Comparison of ENCODE assay signal across 24 cellular contexts in the genomic region with DNA sequence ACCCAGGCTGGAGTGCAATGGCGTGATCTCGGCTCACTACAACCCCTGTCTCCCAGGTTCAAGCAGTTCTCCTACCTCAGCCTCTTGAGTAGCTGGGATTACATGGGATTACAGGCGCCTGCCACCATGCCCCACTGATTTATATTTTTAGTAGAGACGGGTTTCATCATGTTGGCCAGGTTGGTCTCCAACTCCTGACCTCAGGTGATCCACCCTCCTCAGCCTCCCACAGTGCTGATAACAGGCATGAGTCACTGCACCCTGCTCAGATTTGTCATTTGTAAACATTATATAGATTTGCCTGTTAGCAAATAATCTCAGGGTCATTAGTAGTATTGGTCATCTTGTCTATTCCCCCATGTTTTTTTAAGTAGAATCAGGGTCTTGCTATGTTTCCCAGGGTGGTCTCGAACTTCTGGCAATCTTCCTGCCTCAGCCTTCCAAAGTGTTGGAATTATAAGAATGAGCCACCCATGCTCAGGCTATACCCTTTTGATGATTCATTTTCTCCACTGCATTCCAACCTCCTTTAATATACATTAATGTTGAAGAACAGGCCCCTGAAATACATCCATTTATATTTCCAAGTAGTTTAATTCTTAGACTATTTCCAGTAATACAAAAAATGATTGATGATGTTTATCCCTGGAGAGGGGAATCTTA. TPM values are rescaled to one million over a fixed set of nuclear protein-coding genes. Genes with fewer than 3 reads are reported as not detected.
DNase-seq lines count a peak whose midpoint lies in the region; ATAC-seq, FAIRE-seq and TF ChIP-seq lines count a peak whose summit lies in the region.
"Had no signal": no experiment of that assay in that cellular context is flagged by ENCODE, and none has a peak within 500 bp of the region (broad histone marks: within the 10 kb centered on the region; RNA-seq: fewer than 3 reads in every experiment).

No MANE protein-coding gene starts in this region.

- H3K4me2 ChIP-seq in K562 (ENCODE audit: insufficient read depth, low read length): no peak overlapping the region
- no peak overlapping the region for H3K4me2 ChIP-seq in HepG2 (ENCODE audit: low read depth, low read length)

- CTCF ChIA-PET in K562 (lab: Yijun Ruan, JAX; ENCODE audit: low intra/inter-chr PET ratio) (no interaction called here), HepG2 (lab: Yijun Ruan, JAX; ENCODE audit: low intra/inter-chr PET ratio, low total read pairs) (no interaction called here)

- H3K9ac ChIP-seq in K562 (ENCODE audit: insufficient read depth in 1 of 2, low read depth in 2 of 2, low read length in 2 of 2) (no peak overlapping the region), HepG2 (ENCODE audit: insufficient read depth, low read depth, low read length) (no peak overlapping the region), kidney (ENCODE audit: low read length in 2 of 2) (no peak overlapping the region)

- H4K20me1 ChIP-seq in K562 (replicated peaks; ENCODE audit: control insufficient read depth, insufficient read depth, low read length) (no peaks in the 10 kb centered on the region), HepG2 (ENCODE audit: insufficient read depth, low read length) (no peaks in the 10 kb centered on the region)

- no peaks in the 10 kb centered on the region for H3K9me3 ChIP-seq in K562 (replicated peaks; ENCODE audit: control insufficient read depth, insufficient read depth, low read depth, low read length)
- H3K9me3 ChIP-seq in HepG2 (ENCODE audit: low read length): no peaks in the 10 kb centered on the region
- no peaks in the 10 kb centered on the region for H3K9me3 ChIP-seq in kidney (ENCODE audit: control insufficient read depth in 1 of 2, low read length in 2 of 2)
- H3K9me3 ChIP-seq: esophagus squamous epithelium, left ventricle myocardium inferior, sigmoid colon, SJCRH30, thoracic aorta had no signal

- H3K36me3 ChIP-seq in K562 (ENCODE audit: control insufficient read depth, insufficient read depth, low read length): peaks cover 61% of the 10 kb centered on the region
- H3K36me3 ChIP-seq in HepG2 (replicated peaks in 1 of 2; ENCODE audit: control insufficient read depth in 1 of 2, insufficient read depth in 2 of 2, low read length in 2 of 2): peaks cover 2 to 8% of the 10 kb centered on the region in 2 experiments; a peak in 2 of 5 replicates
- H3K36me3 ChIP-seq in kidney (ENCODE audit: control insufficient read depth in 1 of 2, insufficient read depth in 2 of 2, low read length in 2 of 2): no peaks in the 10 kb centered on the region
- H3K36me3 ChIP-seq: left ventricle myocardium inferior, sigmoid colon, thoracic aorta had no signal

- in situ Hi-C loops in K562 (cut with MboI) (no loop called here), HepG2 (cut with HindIII; ENCODE audit: extremely low pct_ligation_motif_present, low pct_unique_long_range_greater_than_20kb) (no loop called here)

- 73% methylated on average over 5 of the region's 5 CpGs for WGBS in K562 (ENCODE audit: insufficient coverage, low coverage, missing lambda C conversion rate)
- WGBS in HepG2 (ENCODE audit: low lambda C conversion rate): 95% methylated on average over 5 of the region's 5 CpGs

- no peaks in the 10 kb centered on the region for H3K9me1 ChIP-seq in K562 (ENCODE audit: control insufficient read depth, insufficient read depth, low read length)

- ATAC-seq in K562 (no peak), HepG2 (peak; percentile 68)
- ATAC-seq: T-helper 17 cell had no signal

- H3K27me3 ChIP-seq in K562 (ENCODE audit: control insufficient read depth in 2 of 2, insufficient read depth in 2 of 2, low read length in 2 of 2): no peaks in the 10 kb centered on the region
- no peaks in the 10 kb centered on the region for H3K27me3 ChIP-seq in HepG2 (ENCODE audit: control insufficient read depth in 1 of 2, insufficient read depth in 2 of 2, low read length in 2 of 2)
- H3K27me3 ChIP-seq: esophagus squamous epithelium, sigmoid colon, SJCRH30 had no signal

- H3K4me1 ChIP-seq in K562 (replicated peaks in 1 of 2; ENCODE audit: control insufficient read depth in 2 of 2, insufficient read depth in 2 of 2, low read length in 2 of 2): no peaks in the 10 kb centered on the region; a peak in 1 of 5 replicates
- peaks cover 8% of the 10 kb centered on the region for H3K4me1 ChIP-seq in HepG2 (ENCODE audit: insufficient read depth, low read length)
- no peaks in the 10 kb centered on the region for H3K4me1 ChIP-seq in kidney (ENCODE audit: control insufficient read depth in 1 of 2, insufficient read depth in 1 of 2, low read depth in 1 of 2, low read length in 2 of 2)
- H3K4me1 ChIP-seq: esophagus squamous epithelium, left ventricle myocardium inferior, sigmoid colon, SJCRH30 had no signal

- BruUV-seq in K562 (replicated peaks; lab: Mats Ljungman, UMichigan): no TSS peak
- no TSS peak for BruUV-seq in HepG2 (replicated peaks; lab: Mats Ljungman, UMichigan)

- no peak overlapping the region for H2AFZ ChIP-seq in K562 (ENCODE audit: low read depth, low read length)
- H2AFZ ChIP-seq in HepG2 (ENCODE audit: low read length): no peak overlapping the region

- TF ChIP-seq EP300 in K562 (IDR thresholded peaks at IDR 0.05; ENCODE audit: low read length) (no peak), HepG2 (IDR thresholded peaks at IDR 0.05; ENCODE audit: low read depth in 2 of 2, low read length in 2 of 2) (0 out of 4 replicates have a peak, but pooled peaks of 1 of the 2 experiments have one; percentile 23), HepG2 (CRISPR knock-in tag; IDR thresholded peaks at IDR 0.05; ENCODE audit: borderline replicate concordance) (no peak)

- H3K27ac ChIP-seq in K562 (ENCODE audit: extremely low read depth, low read depth, low read length) (no peak overlapping the region), HepG2 (ENCODE audit: extremely low read length, insufficient read depth, low read length) (no peak overlapping the region), kidney (ENCODE audit: low read depth in 2 of 2, low read length in 2 of 2) (no peak overlapping the region)
- H3K27ac ChIP-seq: esophagus squamous epithelium, left ventricle myocardium inferior, sigmoid colon, SJCRH30, thoracic aorta had no signal

- peak; percentile 17 for DNase-seq in EH (ENCODE audit: low read depth)
- peak; percentile 50 for DNase-seq in M059J (ENCODE audit: low read depth)
- no peak for DNase-seq in K562 (ENCODE audit: extremely low read depth in 1 of 4, low spot score in 3 of 4)
- peak; percentile 57 for DNase-seq in HepG2 (ENCODE audit: low spot score)
- no peak for DNase-seq in kidney
- DNase-seq in activated gamma-delta T cell (lab: John Stamatoyannopoulos, UW): no peak
- no peak for DNase-seq in HT-29 (ENCODE audit: low spot score)
- DNase-seq in NCI-H510A treated with DMSO at 0.1 percent for 48 hours (lab: John Stamatoyannopoulos, UW): no peak
- DNase-seq: activated CD4-positive, alpha-beta T cell treated with anti-CD3 and anti-CD28 coated beads, Interleukin-2, amount 50 U/mL, for 1 hour; activated naive CD4-positive, alpha-beta T cell; activated T-cell treated with anti-CD3 and anti-CD28 coated beads for 4 hours; amniotic stem cell; CD4-positive, CD25-positive, alpha-beta regulatory T cell; effector memory CD4-positive, alpha-beta T cell; esophagus squamous epithelium; glutamatergic neuron; left ventricle myocardium inferior; NCI-H1436; NCI-H774; posterior cingulate gyrus; sigmoid colon; SJCRH30; T-helper 17 cell had no signal

- H3K4me3 ChIP-seq in K562 (no peak overlapping the region), HepG2 (replicated peaks in 1 of 3; ENCODE audit: insufficient read depth in 1 of 3, low read depth in 2 of 3, low read length in 3 of 3) (no peak overlapping the region), kidney (ENCODE audit: low read length in 2 of 2) (no peak overlapping the region)
- H3K4me3 ChIP-seq: esophagus squamous epithelium, left ventricle myocardium inferior, sigmoid colon, SJCRH30, thoracic aorta had no signal

- TF ChIP-seq POLR2A in K562 (conservative IDR thresholded peaks at IDR 0.05): no peak
- no peak for TF ChIP-seq POLR2A in HepG2 (IDR thresholded peaks at IDR 0.05; ENCODE audit: insufficient read depth in 1 of 2, low read depth in 2 of 2, low read length in 2 of 2)

- POLR2A ChIA-PET in K562 (lab: Yijun Ruan, JAX): no interaction called here
- POLR2A ChIA-PET in HepG2 (lab: Yijun Ruan, JAX): no interaction called here

- TF ChIP-seq RAD21 in K562 (CRISPR knock-in tag; conservative IDR thresholded peaks at IDR 0.05 in 1 of 2, IDR thresholded peaks at IDR 0.05 in 1 of 2) (no peak), HepG2 (CRISPR knock-in tag; IDR thresholded peaks at IDR 0.05) (no peak)

- FAIRE-seq in K562 (lab: Jason Lieb, UNC): no peak
- no peak for FAIRE-seq in HepG2 (lab: Jason Lieb, UNC)
- no peak for FAIRE-seq in kidney (lab: Jason Lieb, UNC)

- intact Hi-C loops in K562 (cut with micrococcal nuclease): no loop called here
- intact Hi-C loops in HepG2 (cut with micrococcal nuclease; ENCODE audit: unreplicated experiment): no loop called here
- intact Hi-C loops in kidney (cut with DNase I): no loop called here

- H3K79me2 ChIP-seq in K562 (ENCODE audit: control insufficient read depth, insufficient read depth, low read length): no peaks in the 10 kb centered on the region
- H3K79me2 ChIP-seq in HepG2 (ENCODE audit: insufficient read depth, low read length): no peaks in the 10 kb centered on the region

- TF ChIP-seq CTCF in K562 (IDR thresholded peaks at IDR 0.05 in 2 of 3, conservative IDR thresholded peaks at IDR 0.05 in 1 of 3; ENCODE audit: insufficient read depth in 2 of 3, low read depth in 1 of 3, low read length in 3 of 3) (no peak), HepG2 (CRISPR knock-in tag; IDR thresholded peaks at IDR 0.05) (no peak), kidney (IDR thresholded peaks at IDR 0.05; ENCODE audit: borderline replicate concordance, extremely low read depth, insufficient read depth) (no peak)

RNA-seq across cellular contexts. Expression of a gene that starts 17.3 kb away (rescaled TPM):
- 36.2 and 46.0 TPM in 2 replicates for total RNA-seq in M059J (2014; rRNA removed; shearing (Covaris generic))
- 15.7 and 27.1 TPM in 2 replicates for total RNA-seq in K562 (2011; cell fraction: chromatin; rRNA removed; ENCODE audit: low replicate concordance)
- 11.6 and 13.7 TPM in 2 replicates for total RNA-seq in K562 (2011; cell fraction: nucleolus; rRNA removed)
- total RNA-seq in K562 (2011; cell fraction: nucleoplasm; rRNA removed): 19.9 and 24.4 TPM in 2 replicates
- total RNA-seq in K562 (2014; rRNA removed): 77.2 and 111 TPM in 2 replicates
- 95.5 and 120 TPM in 2 replicates for total RNA-seq in K562 (2014; rRNA removed; fragmentation: Illumina TruSeq; extraction: Trizol)
- 66.9 and 71.6 TPM in 2 replicates for total RNA-seq in K562 (2015; rRNA removed; fragmentation: Illumina TruSeq; extraction: Trizol)
- 72.1 and 73.0 TPM in 2 replicates for total RNA-seq in K562 (2021)
- polyA plus RNA-seq in K562 (2011; rRNA removed): 61.6 and 75.3 TPM in 2 replicates
- 34.2 and 69.1 TPM in 2 replicates for polyA plus RNA-seq in K562 (2011; cell fraction: cytosol; rRNA removed)
- 8.4 and 11.6 TPM in 2 replicates for polyA plus RNA-seq in K562 (2011; cell fraction: nucleus; rRNA removed)
- 49.7 and 114 TPM in 2 replicates for polyA plus RNA-seq in K562 (2012)
- polyA plus RNA-seq in K562 (2014; fragmentation: Illumina TruSeq; extraction: Trizol): 68.0 and 74.9 TPM in 2 replicates
- polyA plus RNA-seq in K562 (2014; fragmentation: Nextera tagmentation; extraction: Ambion mirVana): 10 to 100 TPM; 10.5 to 18.2 TPM
- polyA plus RNA-seq in K562 (2014; rRNA removed): 103 and 124 TPM in 2 replicates
- polyA minus RNA-seq in K562 (2011; rRNA and poly(A)+ RNA removed): 16.9 and 25.9 TPM in 2 replicates
- polyA minus RNA-seq in K562 (2011; cell fraction: cytosol; rRNA and poly(A)+ RNA removed): 20.0 and 26.2 TPM in 2 replicates
- polyA minus RNA-seq in K562 (2011; cell fraction: nucleus; rRNA and poly(A)+ RNA removed): 8.3 and 16.7 TPM in 2 replicates
- 28.8 and 36.2 TPM in 2 replicates for total RNA-seq in HepG2 (2016; rRNA removed; fragmentation: Illumina TruSeq; extraction: Trizol)
- 7.6 and 8.2 TPM in 2 replicates for total RNA-seq in HepG2 (2016; cell fraction: cytosol; rRNA removed; fragmentation: Illumina TruSeq; extraction: Trizol; ENCODE audit: low read depth)
- 29.6 and 43.8 TPM in 2 replicates for total RNA-seq in HepG2 (2016; cell fraction: insoluble cytoplasmic fraction; rRNA removed; fragmentation: Illumina TruSeq; extraction: Trizol)
- 18.3 and 23.9 TPM in 2 replicates for total RNA-seq in HepG2 (2016; cell fraction: membrane; rRNA removed; fragmentation: Illumina TruSeq; extraction: Trizol)
- 12.7 and 14.4 TPM in 2 replicates for total RNA-seq in HepG2 (2016; cell fraction: nucleus; rRNA removed; fragmentation: Illumina TruSeq; extraction: Trizol)
- polyA plus RNA-seq in HepG2 (2011; rRNA removed): 7.3 and 11.2 TPM in 2 replicates
- polyA plus RNA-seq in HepG2 (2011; cell fraction: cytosol; rRNA removed): 7.0 and 7.1 TPM in 2 replicates
- polyA plus RNA-seq in HepG2 (2011; cell fraction: nucleus; rRNA removed): 1.8 TPM in 2 replicates
- 7.0 and 16.8 TPM in 2 replicates for polyA plus RNA-seq in HepG2 (2012)
- 8.8 and 9.8 TPM in 2 replicates for polyA plus RNA-seq in HepG2 (2016; cell fraction: cytosol; fragmentation: Illumina TruSeq; extraction: Trizol; ENCODE audit: low read depth)
- 34.9 and 35.8 TPM in 2 replicates for polyA plus RNA-seq in HepG2 (2016; cell fraction: insoluble cytoplasmic fraction; fragmentation: Illumina TruSeq; extraction: Trizol; ENCODE audit: low read depth)
- polyA plus RNA-seq in HepG2 (2016; cell fraction: membrane; fragmentation: Illumina TruSeq; extraction: Trizol; ENCODE audit: low read depth): 20.4 and 21.2 TPM in 2 replicates
- polyA plus RNA-seq in HepG2 (2016; cell fraction: nucleus; fragmentation: Illumina TruSeq; extraction: Trizol; ENCODE audit: insufficient read depth, low read depth): 16.7 and 21.1 TPM in 2 replicates
- polyA minus RNA-seq in HepG2 (2011; rRNA and poly(A)+ RNA removed; ENCODE audit: low replicate concordance): 4.7 and 5.8 TPM in 2 replicates
- polyA minus RNA-seq in HepG2 (2011; cell fraction: cytosol; rRNA and poly(A)+ RNA removed): 6.0 TPM in 2 replicates
- polyA minus RNA-seq in HepG2 (2011; cell fraction: nucleus; rRNA and poly(A)+ RNA removed): 4.1 TPM in 2 replicates
- 3.1 TPM for total RNA-seq in kidney
- 1.5 TPM for polyA plus RNA-seq in kidney (ENCODE audit: insufficient read depth, low read depth, low replicate concordance)
- 50.7 and 69.3 TPM in 2 replicates for total RNA-seq in HT-29 (2014; rRNA removed; shearing (Covaris generic))

RNA-seq across cellular contexts. Expression of a gene that starts 28.0 kb away (rescaled TPM):
- total RNA-seq in M059J (2014; rRNA removed; shearing (Covaris generic)): 37.3 and 50.9 TPM in 2 replicates
- total RNA-seq in K562 (2011; cell fraction: chromatin; rRNA removed; ENCODE audit: low replicate concordance): 174 and 234 TPM in 2 replicates
- total RNA-seq in K562 (2011; cell fraction: nucleolus; rRNA removed): 274 and 307 TPM in 2 replicates
- total RNA-seq in K562 (2011; cell fraction: nucleoplasm; rRNA removed): 170 and 191 TPM in 2 replicates
- total RNA-seq in K562 (2014; rRNA removed) (44.0 and 55.9 TPM in 2 replicates), K562 (2014; rRNA removed; fragmentation: Illumina TruSeq; extraction: Trizol) (68.8 and 75.3 TPM in 2 replicates), K562 (2015; rRNA removed; fragmentation: Illumina TruSeq; extraction: Trizol) (64.8 and 65.3 TPM in 2 replicates), K562 (2021) (41.2 and 41.7 TPM in 2 replicates), HepG2 (2016; rRNA removed; fragmentation: Illumina TruSeq; extraction: Trizol) (54.9 and 78.8 TPM in 2 replicates), kidney (22.7 TPM)
- polyA plus RNA-seq in K562 (2011; rRNA removed) (55.5 and 68.3 TPM in 2 replicates), K562 (2014; fragmentation: Illumina TruSeq; extraction: Trizol) (61.1 and 63.6 TPM in 2 replicates), K562 (2014; fragmentation: Nextera tagmentation; extraction: Ambion mirVana) (100 to 1,000 TPM; 143 TPM), K562 (2014; rRNA removed) (58.3 and 70.8 TPM in 2 replicates), HepG2 (2011; rRNA removed) (30.4 and 41.2 TPM in 2 replicates), kidney (ENCODE audit: insufficient read depth, low read depth, low replicate concordance) (29.4 TPM)
- polyA plus RNA-seq in K562 (2011; cell fraction: cytosol; rRNA removed): 16.5 and 37.0 TPM in 2 replicates
- 76.0 and 84.4 TPM in 2 replicates for polyA plus RNA-seq in K562 (2011; cell fraction: nucleus; rRNA removed)
- 40.3 and 77.9 TPM in 2 replicates for polyA plus RNA-seq in K562 (2012)
- 53.8 and 54.2 TPM in 2 replicates for polyA minus RNA-seq in K562 (2011; rRNA and poly(A)+ RNA removed)
- polyA minus RNA-seq in K562 (2011; cell fraction: cytosol; rRNA and poly(A)+ RNA removed): 36.6 and 57.6 TPM in 2 replicates
- polyA minus RNA-seq in K562 (2011; cell fraction: nucleus; rRNA and poly(A)+ RNA removed): 106 and 133 TPM in 2 replicates
- total RNA-seq in HepG2 (2016; cell fraction: cytosol; rRNA removed; fragmentation: Illumina TruSeq; extraction: Trizol; ENCODE audit: low read depth): 32.2 and 37.7 TPM in 2 replicates
- total RNA-seq in HepG2 (2016; cell fraction: insoluble cytoplasmic fraction; rRNA removed; fragmentation: Illumina TruSeq; extraction: Trizol): 53.0 and 81.8 TPM in 2 replicates
- total RNA-seq in HepG2 (2016; cell fraction: membrane; rRNA removed; fragmentation: Illumina TruSeq; extraction: Trizol): 48.1 and 56.0 TPM in 2 replicates
- total RNA-seq in HepG2 (2016; cell fraction: nucleus; rRNA removed; fragmentation: Illumina TruSeq; extraction: Trizol): 30.4 and 37.6 TPM in 2 replicates
- 20.7 and 26.4 TPM in 2 replicates for polyA plus RNA-seq in HepG2 (2011; cell fraction: cytosol; rRNA removed)
- 9.9 TPM in 2 replicates for polyA plus RNA-seq in HepG2 (2011; cell fraction: nucleus; rRNA removed)
- polyA plus RNA-seq in HepG2 (2012): 29.6 and 42.5 TPM in 2 replicates
- polyA plus RNA-seq in HepG2 (2016; cell fraction: cytosol; fragmentation: Illumina TruSeq; extraction: Trizol; ENCODE audit: low read depth): 21.6 and 21.8 TPM in 2 replicates
- 72.3 and 79.1 TPM in 2 replicates for polyA plus RNA-seq in HepG2 (2016; cell fraction: insoluble cytoplasmic fraction; fragmentation: Illumina TruSeq; extraction: Trizol; ENCODE audit: low read depth)
- polyA plus RNA-seq in HepG2 (2016; cell fraction: membrane; fragmentation: Illumina TruSeq; extraction: Trizol; ENCODE audit: low read depth): 39.9 and 41.7 TPM in 2 replicates
- 35.7 and 38.8 TPM in 2 replicates for polyA plus RNA-seq in HepG2 (2016; cell fraction: nucleus; fragmentation: Illumina TruSeq; extraction: Trizol; ENCODE audit: insufficient read depth, low read depth)
- 34.1 and 42.0 TPM in 2 replicates for polyA minus RNA-seq in HepG2 (2011; rRNA and poly(A)+ RNA removed; ENCODE audit: low replicate concordance)
- polyA minus RNA-seq in HepG2 (2011; cell fraction: cytosol; rRNA and poly(A)+ RNA removed): 42.0 and 44.9 TPM in 2 replicates
- polyA minus RNA-seq in HepG2 (2011; cell fraction: nucleus; rRNA and poly(A)+ RNA removed): 73.0 and 139 TPM in 2 replicates
- total RNA-seq in HT-29 (2014; rRNA removed; shearing (Covaris generic)): 23.0 and 36.2 TPM in 2 replicates

RNA-seq across cellular contexts. Expression of a gene that starts 39.7 kb away (rescaled TPM):
- total RNA-seq in M059J (2014; rRNA removed; shearing (Covaris generic)): 320 and 352 TPM in 2 replicates
- 73.7 and 121 TPM in 2 replicates for total RNA-seq in K562 (2011; cell fraction: chromatin; rRNA removed; ENCODE audit: low replicate concordance)
- 60.7 and 76.7 TPM in 2 replicates for total RNA-seq in K562 (2011; cell fraction: nucleolus; rRNA removed)
- 83.0 and 89.8 TPM in 2 replicates for total RNA-seq in K562 (2011; cell fraction: nucleoplasm; rRNA removed)
- 165 and 208 TPM in 2 replicates for total RNA-seq in K562 (2014; rRNA removed)
- 271 and 288 TPM in 2 replicates for total RNA-seq in K562 (2014; rRNA removed; fragmentation: Illumina TruSeq; extraction: Trizol)
- total RNA-seq in K562 (2015; rRNA removed; fragmentation: Illumina TruSeq; extraction: Trizol): 267 and 270 TPM in 2 replicates
- total RNA-seq in K562 (2021): 256 and 260 TPM in 2 replicates
- polyA plus RNA-seq in K562 (2011; rRNA removed): 306 and 361 TPM in 2 replicates
- polyA plus RNA-seq in K562 (2011; cell fraction: cytosol; rRNA removed): 87.6 and 130 TPM in 2 replicates
- polyA plus RNA-seq in K562 (2011; cell fraction: nucleus; rRNA removed): 127 and 167 TPM in 2 replicates
- 165 and 326 TPM in 2 replicates for polyA plus RNA-seq in K562 (2012)
- 277 and 295 TPM in 2 replicates for polyA plus RNA-seq in K562 (2014; fragmentation: Illumina TruSeq; extraction: Trizol)
- polyA plus RNA-seq in K562 (2014; fragmentation: Nextera tagmentation; extraction: Ambion mirVana): 100 to 1,000 TPM; 469 to 679 TPM
- 231 and 236 TPM in 2 replicates for polyA plus RNA-seq in K562 (2014; rRNA removed)
- polyA minus RNA-seq in K562 (2011; rRNA and poly(A)+ RNA removed): 176 and 227 TPM in 2 replicates
- 95.8 and 118 TPM in 2 replicates for polyA minus RNA-seq in K562 (2011; cell fraction: cytosol; rRNA and poly(A)+ RNA removed)
- polyA minus RNA-seq in K562 (2011; cell fraction: nucleus; rRNA and poly(A)+ RNA removed): 32.0 and 58.3 TPM in 2 replicates
- total RNA-seq in HepG2 (2016; rRNA removed; fragmentation: Illumina TruSeq; extraction: Trizol): 316 and 431 TPM in 2 replicates
- 111 and 125 TPM in 2 replicates for total RNA-seq in HepG2 (2016; cell fraction: cytosol; rRNA removed; fragmentation: Illumina TruSeq; extraction: Trizol; ENCODE audit: low read depth)
- 314 and 447 TPM in 2 replicates for total RNA-seq in HepG2 (2016; cell fraction: insoluble cytoplasmic fraction; rRNA removed; fragmentation: Illumina TruSeq; extraction: Trizol)
- 71.3 and 78.4 TPM in 2 replicates for total RNA-seq in HepG2 (2016; cell fraction: membrane; rRNA removed; fragmentation: Illumina TruSeq; extraction: Trizol)
- 134 and 154 TPM in 2 replicates for total RNA-seq in HepG2 (2016; cell fraction: nucleus; rRNA removed; fragmentation: Illumina TruSeq; extraction: Trizol)
- 49.6 and 82.3 TPM in 2 replicates for polyA plus RNA-seq in HepG2 (2011; rRNA removed)
- polyA plus RNA-seq in HepG2 (2011; cell fraction: cytosol; rRNA removed): 44.1 and 47.1 TPM in 2 replicates
- 22.6 and 25.0 TPM in 2 replicates for polyA plus RNA-seq in HepG2 (2011; cell fraction: nucleus; rRNA removed)
- 34.4 and 107 TPM in 2 replicates for polyA plus RNA-seq in HepG2 (2012)
- 21.5 and 26.2 TPM in 2 replicates for polyA plus RNA-seq in HepG2 (2016; cell fraction: cytosol; fragmentation: Illumina TruSeq; extraction: Trizol; ENCODE audit: low read depth)
- 336 and 356 TPM in 2 replicates for polyA plus RNA-seq in HepG2 (2016; cell fraction: insoluble cytoplasmic fraction; fragmentation: Illumina TruSeq; extraction: Trizol; ENCODE audit: low read depth)
- polyA plus RNA-seq in HepG2 (2016; cell fraction: membrane; fragmentation: Illumina TruSeq; extraction: Trizol; ENCODE audit: low read depth): 23.1 and 31.9 TPM in 2 replicates
- polyA plus RNA-seq in HepG2 (2016; cell fraction: nucleus; fragmentation: Illumina TruSeq; extraction: Trizol; ENCODE audit: insufficient read depth, low read depth): 188 TPM in 2 replicates
- 26.9 and 102 TPM in 2 replicates for polyA minus RNA-seq in HepG2 (2011; rRNA and poly(A)+ RNA removed; ENCODE audit: low replicate concordance)
- polyA minus RNA-seq in HepG2 (2011; cell fraction: cytosol; rRNA and poly(A)+ RNA removed): 31.3 and 37.6 TPM in 2 replicates
- polyA minus RNA-seq in HepG2 (2011; cell fraction: nucleus; rRNA and poly(A)+ RNA removed): 24.5 and 29.0 TPM in 2 replicates
- 5.9 TPM for total RNA-seq in kidney
- polyA plus RNA-seq in kidney (ENCODE audit: insufficient read depth, low read depth, low replicate concordance): 5.1 TPM
- total RNA-seq in HT-29 (2014; rRNA removed; shearing (Covaris generic)): 135 and 148 TPM in 2 replicates

Comparison
In these comparisons a context has a peak if more than half of its experiments do, and no peak if none do; other contexts are left out.
1. DNase-seq: peak in EH (single experiment), M059J (single experiment) and HepG2 (single experiment); none in K562 (0 of 4), kidney (single experiment), activated gamma-delta T cell (single experiment), HT-29 (single experiment) and NCI-H510A treated with DMSO at 0.1 percent for 48 hours (single experiment).